ENCODE assay signal across 8 cellular contexts in genomic region chr20:10034717-10035571, GRCh38. TPM values are rescaled to one million over a fixed set of nuclear protein-coding genes. Genes with fewer than 3 reads are reported as not detected.
A peak's percentile ranks its signal among the peaks of the same experiment; 100 is the strongest.
DNase-seq lines count a peak whose midpoint lies in the region; ATAC-seq and TF ChIP-seq lines count a peak whose summit lies in the region.

Gene ANKEF1 (plus strand): TSS chr20:10034987. CDS start chr20:10038302, 3,315 bp downstream.

- no peak for TF ChIP-seq CTCF in coronary artery (IDR thresholded peaks at IDR 0.05)

- no peaks in the 10 kb centered on the region for H3K79me2 ChIP-seq in ACC112 (ENCODE audit: control insufficient read depth, insufficient read depth, low read length, unreplicated experiment)

- H3K27ac ChIP-seq in ACC112 (ENCODE audit: low read depth, low read length) = no peak within 1 kb of the TSS
- peak within 1 kb of the TSS in 1 of 2 donors; percentile 14 for H3K27ac ChIP-seq in coronary artery

- H3K27me3 ChIP-seq in ACC112 (ENCODE audit: insufficient read depth, low read length) = no peaks in the 10 kb centered on the region

- no peaks in the 10 kb centered on the region for H3K36me3 ChIP-seq in ACC112 (ENCODE audit: insufficient read depth, low read length)

- ATAC-seq in GM18907 (IDR thresholded peaks at IDR 0.05; ENCODE audit: unreplicated experiment) (peak; percentile 96), HG03175 (IDR thresholded peaks at IDR 0.05; ENCODE audit: unreplicated experiment) (peak; percentile 89), left lobe of liver (peak; percentile 97)

- peaks cover 7% of the 10 kb centered on the region for H3K4me1 ChIP-seq in ACC112 (ENCODE audit: control insufficient read depth, insufficient read depth, low read length, unreplicated experiment)

- H2AFZ ChIP-seq in ACC112 (ENCODE audit: low read length, unreplicated experiment) = peak within 1 kb of the TSS; percentile 97

- DNase-seq in NCI-H2196 treated with DMSO at 0.1 percent for 48 hours (lab: John Stamatoyannopoulos, UW; ENCODE audit: unreplicated experiment) = peak; percentile 82
- DNase-seq in activated CD4-positive, alpha-beta T cell treated with anti-CD3 and anti-CD28 coated beads for 48 hours = peak; percentile 69
- no peak for DNase-seq in coronary artery (ENCODE audit: low spot score)
- peak; percentile 90 for DNase-seq in left lobe of liver (ENCODE audit: low spot score)
- DNase-seq in stimulated activated CD4-positive, alpha-beta T cell treated with anti-CD3 and anti-CD28 coated beads, Interleukin-2, amount 100 ng/mL, for 4 hours (ENCODE audit: low read depth) = peak; percentile 69

- H3K4me3 ChIP-seq in ACC112 (ENCODE audit: low read depth, low read length) (peak within 1 kb of the TSS; percentile 87), coronary artery (peak within 1 kb of the TSS; percentile 70)

RNA-seq across cellular contexts. Expression of gene ANKEF1, which starts in this region (rescaled TPM):
- total RNA-seq in left lobe of liver = 5.0 TPM
